Comparison of ENCODE assay signal across 8 cellular contexts in genomic region chr21:31732891-31733520, GRCh38. TPM values are rescaled to one million over a fixed set of nuclear protein-coding genes. Genes with fewer than 3 reads are reported as not detected.
A peak's percentile ranks its signal among the peaks of the same experiment; 100 is the strongest.
DNase-seq lines count a peak whose midpoint lies in the region; ATAC-seq, FAIRE-seq and TF ChIP-seq lines count a peak whose summit lies in the region.

No MANE protein-coding gene starts in this region.

- no peak for TF ChIP-seq POLR2A in HCT116 (IDR thresholded peaks at IDR 0.05; ENCODE audit: borderline replicate concordance, extremely low read depth, insufficient read depth, insufficient read length)

- H3K4me1 ChIP-seq in CD4-positive, alpha-beta memory T cell (ENCODE audit: insufficient read depth, low read length), result peaks cover 43% of the 10 kb centered on the region
- H3K4me1 ChIP-seq in HCT116 (ENCODE audit: control insufficient read depth in 1 of 2, insufficient read depth in 2 of 2, low read length in 2 of 2) (peaks cover 15 to 31% of the 10 kb centered on the region in 2 experiments), small intestine (ENCODE audit: control insufficient read depth in 2 of 2, insufficient read depth in 1 of 2, low read depth in 1 of 2, low read length in 1 of 2) (peaks cover 11 to 15% of the 10 kb centered on the region in 2 donors)

- no peak overlapping the region for H2AFZ ChIP-seq in HCT116 (ENCODE audit: low read depth, low read length, poor library complexity, severe bottlenecking)

- H3K36me3 Mint-ChIP-seq in CD4-positive, alpha-beta memory T cell, result peaks cover 0 to 7% of the 10 kb centered on the region in 2 donors

- ATAC-seq in HCT116, result no peak
- no peak for ATAC-seq in GM19467 (IDR thresholded peaks at IDR 0.05; ENCODE audit: unreplicated experiment)
- no peak for ATAC-seq in HG03521 (IDR thresholded peaks at IDR 0.05; ENCODE audit: unreplicated experiment)

- POLR2A ChIA-PET in CD4-positive, alpha-beta memory T cell (lab: Charles Lee; ENCODE audit: partially characterized antibody), result interaction anchor here (0.6 to 1.5 kb wide), 2 partner anchors 22 to 24 kb away, joined by 3 to 4 read pairs; no protein-coding TSS in a partner anchor
- POLR2A ChIA-PET in HCT116 (lab: Charles Lee), result interaction anchor here (0.6 kb wide), 1 partner anchor 167 kb away, joined by 3 read pairs; no protein-coding TSS in a partner anchor

- CTCF ChIA-PET in CD4-positive, alpha-beta memory T cell (lab: Charles Lee; ENCODE audit: partially characterized antibody), result no interaction called here
- CTCF ChIA-PET in HCT116 (lab: Charles Lee), result no interaction called here

- 34 to 44% (median 39%) methylated on average over 9 of the region's 9 CpGs for WGBS in small intestine, 3 donors

- no peaks in the 10 kb centered on the region for H3K36me3 ChIP-seq in CD4-positive, alpha-beta memory T cell (ENCODE audit: insufficient read depth, low read length)
- H3K36me3 ChIP-seq in HCT116 (ENCODE audit: control insufficient read depth in 1 of 2, insufficient read depth in 2 of 2, low read length in 2 of 2) (no peaks in the 10 kb centered on the region), small intestine (ENCODE audit: control insufficient read depth in 2 of 2, insufficient read depth in 2 of 2, low read length in 2 of 2) (no peaks in the 10 kb centered on the region)

- H3K4me1 Mint-ChIP-seq in CD4-positive, alpha-beta memory T cell, result peaks cover 3 to 18% (median 7%) of the 10 kb centered on the region in 4 donors

- DNase-seq in CD4-positive, alpha-beta memory T cell, result peak in 1 of 5 donors; percentile 42
- DNase-seq in HCT116 (ENCODE audit: low read depth, low spot score) (no peak), UCSD-AML1 (lab: John Stamatoyannopoulos, UW; ENCODE audit: unreplicated experiment) (peak; percentile 36), foreskin fibroblast (peak in 1 of 2 donors; percentile 61), small intestine (no peak), cortex of kidney (lab: John Stamatoyannopoulos, UW) (no peak)

- H3K27ac Mint-ChIP-seq in CD4-positive, alpha-beta memory T cell, result no peak overlapping the region

- H3K4me3 Mint-ChIP-seq in CD4-positive, alpha-beta memory T cell, result no peak overlapping the region

- RAD21 ChIA-PET in HCT116 (lab: Charles Lee; ENCODE audit: low non-redundant PET in 1 of 2, low total read pairs in 2 of 2, uncharacterized antibody in 2 of 2, unreplicated experiment in 2 of 2), result no interaction called here

- H3K9ac ChIP-seq in HCT116 (ENCODE audit: low read length), result peak overlapping the region; percentile 82

- intact Hi-C loops in CD4-positive, alpha-beta memory T cell (cut with micrococcal nuclease), result loop anchor here (1.0 to 5.0 kb wide), 6 partner anchors 13 to 659 kb away; partner anchors contain the start of genes MIS18A, SOD1 and URB1
- intact Hi-C loops in HCT116 (cut with micrococcal nuclease), result loop anchor here (2.0 kb wide), 1 partner anchor 68 kb away; no protein-coding TSS in a partner anchor

- TF ChIP-seq RAD21 in HCT116 (IDR thresholded peaks at IDR 0.05; ENCODE audit: low read depth), result no peak

- peak overlapping the region; percentile 88 for H3K4me2 ChIP-seq in HCT116 (ENCODE audit: low read length)

- TF ChIP-seq CTCF in HCT116 (IDR thresholded peaks at IDR 0.05 in 2 of 3, conservative IDR thresholded peaks at IDR 0.05 in 1 of 3; ENCODE audit: borderline replicate concordance in 1 of 3, insufficient read depth in 1 of 3, low read depth in 2 of 3, low read length in 2 of 3) (no peak), foreskin fibroblast (IDR thresholded peaks at IDR 0.05; ENCODE audit: low read depth, low read length) (no peak)

- peak overlapping the region; percentile 62 to 89 for H3K4me3 ChIP-seq in CD4-positive, alpha-beta memory T cell (ENCODE audit: low read length in 2 of 2)
- H3K4me3 ChIP-seq in HCT116 (replicated peaks in 1 of 2; ENCODE audit: low read depth in 1 of 2, low read length in 2 of 2) (peak overlapping the region; percentile 48 to 77), foreskin fibroblast (ENCODE audit: low read depth in 1 of 2, low read length in 2 of 2) (peak overlapping the region; percentile 58 to 65), small intestine (ENCODE audit: low read depth in 1 of 2, low read length in 2 of 2) (peak overlapping the region in 1 of 2 donors; percentile 98)

- H4K20me1 ChIP-seq in HCT116 (ENCODE audit: insufficient read depth), result peaks cover 19% of the 10 kb centered on the region; the same call in 1 of the 2 replicates

- H3K27me3 Mint-ChIP-seq in CD4-positive, alpha-beta memory T cell, result no peaks in the 10 kb centered on the region

- H3K27me3 ChIP-seq in CD4-positive, alpha-beta memory T cell (ENCODE audit: insufficient read depth, low read length), result no peaks in the 10 kb centered on the region
- H3K27me3 ChIP-seq in HCT116 (ENCODE audit: insufficient read depth, low read length), result no peaks in the 10 kb centered on the region
- no peaks in the 10 kb centered on the region for H3K27me3 ChIP-seq in small intestine (ENCODE audit: control insufficient read depth in 2 of 2, insufficient read depth in 2 of 2, low read length in 2 of 2)

- H3K9me2 ChIP-seq in HCT116 (ENCODE audit: insufficient read depth), result no peaks in the 10 kb centered on the region

- BruUV-seq in HCT116 (replicated peaks; lab: Mats Ljungman, UMichigan), result no TSS peak

- no peaks in the 10 kb centered on the region for H3K9me3 ChIP-seq in CD4-positive, alpha-beta memory T cell (ENCODE audit: control insufficient read depth in 1 of 2, low read length in 2 of 2)
- H3K9me3 ChIP-seq in HCT116 (ENCODE audit: control insufficient read depth in 1 of 2, insufficient read depth in 1 of 2, low read depth in 1 of 2, low read length in 2 of 2) (no peaks in the 10 kb centered on the region), small intestine (ENCODE audit: control insufficient read depth, low read depth) (no peaks in the 10 kb centered on the region)

- H3K79me2 ChIP-seq in HCT116 (ENCODE audit: insufficient read depth, low read length), result peaks cover 39% of the 10 kb centered on the region

- H3K27ac ChIP-seq in CD4-positive, alpha-beta memory T cell (ENCODE audit: low read depth, low read length), result peak overlapping the region; percentile 82
- H3K27ac ChIP-seq in HCT116 (ENCODE audit: low read depth, low read length) (peak overlapping the region; percentile 88; the same call in 1 of the 2 replicates), small intestine (ENCODE audit: low read depth in 1 of 2, low read length in 1 of 2) (peak overlapping the region; percentile 82 to 91)

- no peak for FAIRE-seq in small intestine (lab: Jason Lieb, UNC)

- no peaks in the 10 kb centered on the region for H3K9me3 Mint-ChIP-seq in CD4-positive, alpha-beta memory T cell

TF ChIP-seq in HCT116, 20 proteins besides CTCF, POLR2A, EP300 and RAD21 (continues in another document):
- TF ChIP-seq FOSL1 (IDR thresholded peaks at IDR 0.05; ENCODE audit: low read depth) (no peak), CBX3 (IDR thresholded peaks at IDR 0.05; ENCODE audit: low read depth) (no peak), SP1 (IDR thresholded peaks at IDR 0.05; ENCODE audit: low read depth) (no peak), REST (IDR thresholded peaks at IDR 0.05; ENCODE audit: low read depth) (no peak), EGR1 (IDR thresholded peaks at IDR 0.05; ENCODE audit: low read depth) (no peak), ZFX (IDR thresholded peaks at IDR 0.05) (no peak), CEBPB (IDR thresholded peaks at IDR 0.05; ENCODE audit: low read depth) (no peak), EZH2 (IDR thresholded peaks at IDR 0.05) (no peak), SIN3A (IDR thresholded peaks at IDR 0.05; ENCODE audit: low read depth) (no peak), ZNF274 (IDR thresholded peaks at IDR 0.05; ENCODE audit: low read depth, low read length) (no peak), EZH2phosphoT487 (IDR thresholded peaks at IDR 0.05; ENCODE audit: borderline replicate concordance) (no peak), MAX (IDR thresholded peaks at IDR 0.05) (no peak), ELF1 (IDR thresholded peaks at IDR 0.05; ENCODE audit: borderline replicate concordance, low read depth) (no peak), POLR2AphosphoS5 (IDR thresholded peaks at IDR 0.05; ENCODE audit: low read depth, low read length) (no peak), TCF7L2 (IDR thresholded peaks at IDR 0.05; ENCODE audit: borderline replicate concordance, extremely low read depth, insufficient read depth, insufficient read length) (no peak)

RNA-seq across cellular contexts. Expression of gene SCAF4, which starts 1.1 kb away (rescaled TPM):
- total RNA-seq in CD4-positive, alpha-beta memory T cell, result 10 to 100 TPM; 60.2 to 64.7 TPM
- polyA plus RNA-seq in CD4-positive, alpha-beta memory T cell, result 10 to 100 TPM in 1 of 2 donors, 1 to 10 TPM in 1; 4.8 to 37.7 TPM
- total RNA-seq in HCT116 (2021; ENCODE audit: unreplicated experiment), result 31.1 TPM
- 15.1 and 17.5 TPM in 2 replicates for polyA plus RNA-seq in HCT116 (2012)
- 10 to 100 TPM in 2 of 3 donors, 1 to 10 TPM in 1; 10.0 to 13.9 (median 10.7) TPM for polyA plus RNA-seq in small intestine
